Comparison of ENCODE assay signal across 35 cellular contexts in genomic region chr11:69452589-69452988, GRCh38. TPM values are rescaled to one million over a fixed set of nuclear protein-coding genes. Genes with fewer than 3 reads are reported as not detected.
"Had no signal": no experiment of that assay in that cellular context is flagged by ENCODE, and none has a peak within 500 bp of the region (broad histone marks: within the 10 kb centered on the region; RNA-seq: fewer than 3 reads in every experiment).

No MANE protein-coding gene starts in this region.

- ATAC-seq: foreskin keratinocyte; gastroesophageal sphincter; heart left ventricle; left colon; mucosa of descending colon; natural killer cell treated with Interleukin-12 subunit alpha and Interleukin-12 subunit beta and Interleukin-15 and Interleukin-18, amount 100 ng/mL, for 72 hours; right cardiac atrium; stimulated activated effector memory CD8-positive, alpha-beta T cell treated with anti-CD3 and anti-CD28 coated beads, Interleukin-12 subunit alpha, Interleukin-12 subunit beta, amount 100 ng/mL, for 72 hours had no signal

- H3K4me1 ChIP-seq: colonic mucosa, foreskin keratinocyte, prostate gland had no signal

- H3K27me3 ChIP-seq: colonic mucosa, esophagus muscularis mucosa, foreskin keratinocyte, gastroesophageal sphincter, heart left ventricle, sigmoid colon, thyroid gland had no signal

- FAIRE-seq: endothelial cell of umbilical vein, islet of Langerhans had no signal

- H3K27ac ChIP-seq: colonic mucosa, esophagus muscularis mucosa, foreskin keratinocyte, gastroesophageal sphincter, heart left ventricle, prostate gland, sigmoid colon, stomach, thyroid gland had no signal

- DNase-seq: colonic mucosa; effector memory CD4-positive, alpha-beta T cell; foreskin keratinocyte; hippocampal formation; kidney glomerular epithelial cell; left colon; naive B cell; sigmoid colon; stimulated activated CD4-positive, alpha-beta T cell treated with anti-CD3 and anti-CD28 coated beads, Interleukin-2, amount 100 ng/mL, for 24 hours; stimulated activated CD4-positive, alpha-beta T cell treated with anti-CD3 and anti-CD28 coated beads, Interleukin-4, amount 100 ng/mL, for 24 hours; stimulated activated naive CD4-positive, alpha-beta T cell treated with Interleukin-2 at 50 U/mL for 16 hours; stomach; thyroid gland; trophoblast cell had no signal

- H3K36me3 ChIP-seq: colonic mucosa, esophagus muscularis mucosa, gastroesophageal sphincter, heart left ventricle, prostate gland, sigmoid colon, stomach, thyroid gland had no signal

- H3K9me3 ChIP-seq: colonic mucosa, mucosa of descending colon, prostate gland, thyroid gland had no signal

- H3K4me3 ChIP-seq: colonic mucosa, esophagus muscularis mucosa, gastroesophageal sphincter, heart left ventricle, lung, mucosa of descending colon, prostate gland, sigmoid colon, stomach, thyroid gland had no signal

RNA-seq across cellular contexts. Expression of gene LINC01488, which starts 28.9 kb away (rescaled TPM):
- total RNA-seq: cerebellum; colonic mucosa; endothelial cell of umbilical vein; epithelial cell of proximal tubule; esophagus muscularis mucosa; fibroblast of lung; foreskin keratinocyte; gastroesophageal sphincter; left colon; lung; mesothelial cell of epicardium; mucosa of descending colon; natural killer cell treated with Interleukin-12 subunit alpha and Interleukin-12 subunit beta and Interleukin-15 and Interleukin-18, amount 100 ng/mL, for 72 hours; neural crest cell; osteocyte; prostate gland; skeletal muscle tissue; stomach; subcutaneous adipose tissue; temporal lobe; thyroid gland; ureter had no signal
- polyA plus RNA-seq: endothelial cell of umbilical vein, fibroblast of lung, foreskin keratinocyte, lung, sigmoid colon, stomach had no signal
